Comparison of ENCODE assay signal across 8 cellular contexts in the genomic region with DNA sequence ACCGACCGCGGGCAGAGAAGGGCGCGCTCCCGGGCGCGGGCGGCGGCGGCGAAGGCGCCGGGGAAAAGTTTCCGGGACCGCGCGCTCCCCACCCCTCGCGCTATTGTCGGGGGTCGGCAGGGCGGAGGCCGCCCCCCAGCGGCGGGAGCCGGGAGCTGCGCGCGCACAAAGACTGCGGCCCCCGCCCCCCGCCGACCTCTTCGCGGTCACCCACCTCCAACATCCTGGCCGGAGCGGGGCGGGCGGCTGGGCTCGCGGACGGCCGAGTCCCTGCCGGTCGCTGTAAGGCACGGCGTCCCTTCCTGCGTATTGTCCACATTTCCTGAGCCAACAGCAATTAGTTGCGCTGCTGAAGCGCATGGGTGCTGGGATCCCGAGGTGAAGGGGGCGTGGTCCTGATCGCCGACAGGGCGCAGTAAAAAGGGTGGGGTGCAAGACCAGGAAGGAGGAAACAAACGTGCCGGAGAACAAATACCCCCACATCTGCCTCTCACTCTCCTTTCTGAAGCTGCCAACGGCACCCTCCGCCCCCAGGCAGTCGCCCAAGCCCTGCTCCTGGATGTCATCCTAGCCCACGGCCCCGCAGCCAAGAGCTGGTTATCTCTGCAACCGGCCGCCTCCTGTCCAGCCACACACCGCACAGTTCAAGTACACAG. TPM values are rescaled to one million over a fixed set of nuclear protein-coding genes. Genes with fewer than 3 reads are reported as not detected.
DNase-seq lines count a peak whose midpoint lies in the region; ATAC-seq and TF ChIP-seq lines count a peak whose summit lies in the region.

A gene with protein sequence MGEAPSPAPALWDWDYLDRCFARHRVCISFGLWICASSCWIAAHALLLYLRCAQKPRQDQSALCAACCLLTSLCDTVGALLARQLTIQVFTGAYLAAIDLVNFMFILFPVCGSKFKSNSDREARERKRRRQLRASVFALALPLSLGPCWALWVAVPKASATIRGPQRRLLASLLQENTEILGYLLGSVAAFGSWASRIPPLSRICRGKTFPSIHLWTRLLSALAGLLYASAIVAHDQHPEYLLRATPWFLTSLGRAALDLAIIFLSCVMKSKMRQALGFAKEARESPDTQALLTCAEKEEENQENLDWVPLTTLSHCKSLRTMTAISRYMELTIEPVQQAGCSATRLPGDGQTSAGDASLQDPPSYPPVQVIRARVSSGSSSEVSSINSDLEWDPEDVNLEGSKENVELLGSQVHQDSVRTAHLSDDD (minus strand): TSS at position 71 of the 656 bp plus-strand sequence. CDS start 204 bp downstream, outside the sequence.

- DNase-seq in GM06990 (ENCODE audit: extremely low read depth, insufficient read length) = peak; percentile 88
- peak; percentile 76 for DNase-seq in MM.1S
- DNase-seq in SK-N-DZ (ENCODE audit: low spot score) = peak; percentile 86
- peak; percentile 65 to 68 for DNase-seq in activated naive CD4-positive, alpha-beta T cell treated with anti-CD3 and anti-CD28 coated beads, Interleukin-2, amount 50 U/mL, for 72 hours (ENCODE audit: low spot score in 2 of 2)
- peak; percentile 85 to 91 for DNase-seq in cardiac muscle cell (ENCODE audit: low read depth in 1 of 2, low spot score in 1 of 2)
- DNase-seq in posterior cingulate gyrus = peak in 7 of 10 donors; percentile 23 to 88 (median 43)

- H3K4me1 ChIP-seq in HEK293 (ENCODE audit: control insufficient read depth, insufficient read depth, low read length) = no peaks in the 10 kb centered on the region
- H3K4me1 ChIP-seq in MM.1S (ENCODE audit: low read length) = 0 out of 2 replicates have a peak, but pooled peaks cover 3% of the 10 kb centered on the region
- H3K4me1 ChIP-seq in cardiac muscle cell (ENCODE audit: low read depth) = no peaks in the 10 kb centered on the region
- no peaks in the 10 kb centered on the region for H3K4me1 ChIP-seq in urinary bladder (ENCODE audit: insufficient read depth)

- no peak within 1 kb of the TSS for H3K27ac Mint-ChIP-seq in activated naive CD4-positive, alpha-beta T cell treated with anti-CD3 and anti-CD28 coated beads, Interleukin-2, amount 50 U/mL, for 72 hours

- H3K27me3 ChIP-seq in GM06990 (replicated peaks; ENCODE audit: control insufficient read depth, insufficient read depth, low read length) = no peaks in the 10 kb centered on the region
- H3K27me3 ChIP-seq in MM.1S (replicated peaks; ENCODE audit: insufficient read depth, low read length) = no peaks in the 10 kb centered on the region
- no peaks in the 10 kb centered on the region for H3K27me3 ChIP-seq in cardiac muscle cell

- H3K27ac ChIP-seq in HEK293 (ENCODE audit: extremely low read depth, low read depth, low read length) (peak within 1 kb of the TSS; percentile 60; the same call in 1 of the 2 replicates), MM.1S (ENCODE audit: low read length) (peak within 1 kb of the TSS; percentile 13; the same call in 1 of the 2 replicates), cardiac muscle cell (peak within 1 kb of the TSS; percentile 53), urinary bladder (ENCODE audit: low read depth) (peak within 1 kb of the TSS; percentile 72)

- H3K4me3 ChIP-seq in GM06990 (replicated peaks; ENCODE audit: low read depth, low read length) = peak within 1 kb of the TSS; percentile 68
- H3K4me3 ChIP-seq in HEK293 (ENCODE audit: low read depth, low read length) = peak within 1 kb of the TSS; percentile 73
- H3K4me3 ChIP-seq in MM.1S (ENCODE audit: low read length) = peak within 1 kb of the TSS; percentile 86
- H3K4me3 ChIP-seq in cardiac muscle cell = peak within 1 kb of the TSS; percentile 64
- peak within 1 kb of the TSS; percentile 77 for H3K4me3 ChIP-seq in urinary bladder (ENCODE audit: low read depth, low read length)

- intact Hi-C loops in posterior cingulate gyrus (cut with DNase I) = no loop called here

- peaks cover 6% of the 10 kb centered on the region for H3F3A ChIP-seq in MM.1S (ENCODE audit: insufficient read depth, low read length)

- CTCF ChIA-PET in HEK293 (lab: Yijun Ruan, JAX) = interaction anchor here (0.6 to 1.4 kb wide), 8 partner anchors 8 to 1765 kb away, joined by 3 to 4 read pairs (median 3); no protein-coding TSS in a partner anchor

- peak within 1 kb of the TSS; percentile 98 for H3K4me2 ChIP-seq in MM.1S (ENCODE audit: low read depth, low read length)

- peak within 1 kb of the TSS; percentile 54; the same call in 1 of the 2 replicates for H3K9ac ChIP-seq in MM.1S (ENCODE audit: low read length)

- H3K36me3 Mint-ChIP-seq in activated naive CD4-positive, alpha-beta T cell treated with anti-CD3 and anti-CD28 coated beads, Interleukin-2, amount 50 U/mL, for 72 hours = peaks cover 0 to 4% of the 10 kb centered on the region in 2 donors

- no peaks in the 10 kb centered on the region for H3K9me3 Mint-ChIP-seq in activated naive CD4-positive, alpha-beta T cell treated with anti-CD3 and anti-CD28 coated beads, Interleukin-2, amount 50 U/mL, for 72 hours

- no peaks in the 10 kb centered on the region for H3K9me2 ChIP-seq in MM.1S (replicated peaks; ENCODE audit: insufficient read depth, low read length)

- no peaks in the 10 kb centered on the region for H3K79me2 ChIP-seq in MM.1S (ENCODE audit: low read length)

- peak; percentile 74 to 89 for ATAC-seq in activated naive CD4-positive, alpha-beta T cell treated with anti-CD3 and anti-CD28 coated beads, Interleukin-2, amount 50 U/mL, for 72 hours

- H3K9me3 ChIP-seq in HEK293 (ENCODE audit: control insufficient read depth, insufficient read depth, low read depth, low read length) (no peaks in the 10 kb centered on the region), MM.1S (replicated peaks; ENCODE audit: insufficient read depth, low read length) (no peaks in the 10 kb centered on the region), cardiac muscle cell (ENCODE audit: low read depth) (no peaks in the 10 kb centered on the region)

- H3K36me3 ChIP-seq in GM06990 (ENCODE audit: control insufficient read depth, insufficient read depth, low read length) = no peaks in the 10 kb centered on the region; the same call in 1 of the 2 replicates
- H3K36me3 ChIP-seq in HEK293 (ENCODE audit: control insufficient read depth in 2 of 2, insufficient read depth in 1 of 2, low read length in 2 of 2) = peaks cover 0 to 14% of the 10 kb centered on the region in 2 experiments; a peak in 1 of 3 replicates
- H3K36me3 ChIP-seq in MM.1S (replicated peaks; ENCODE audit: insufficient read depth, low read length) = no peaks in the 10 kb centered on the region
- H3K36me3 ChIP-seq in cardiac muscle cell = no peaks in the 10 kb centered on the region
- H3K36me3 ChIP-seq in urinary bladder (ENCODE audit: insufficient read depth) = no peaks in the 10 kb centered on the region

- H4K20me1 ChIP-seq in MM.1S (ENCODE audit: insufficient read depth, low read length) = no peaks in the 10 kb centered on the region

- WGBS in urinary bladder = under 1% methylated on average over 66 of the region's 66 CpGs

- peak; percentile 24 for TF ChIP-seq CTCF in GM06990 (IDR thresholded peaks at IDR 0.05; ENCODE audit: insufficient read depth, low read length, poor library complexity, severe bottlenecking)
- peak; percentile 15; the same call in 1 of the 2 replicates for TF ChIP-seq CTCF in HEK293 (tag by site-specific recombination; IDR thresholded peaks at IDR 0.05)
- peak; percentile 52 for TF ChIP-seq CTCF in MM.1S (IDR thresholded peaks at IDR 0.05; ENCODE audit: low read length)
- peak; percentile 50 for TF ChIP-seq CTCF in cardiac muscle cell (IDR thresholded peaks at IDR 0.05; ENCODE audit: low read depth, low read length)

- POLR2A ChIA-PET in HEK293 (lab: Yijun Ruan, JAX) = interaction anchor here (0.5 to 1.9 kb wide), 2 partner anchors 40 to 106 kb away, joined by 3 to 4 read pairs; no protein-coding TSS in a partner anchor

- H2AFZ ChIP-seq in MM.1S (ENCODE audit: low read length) = peak within 1 kb of the TSS; percentile 94

TF ChIP-seq in HEK293, 187 proteins besides CTCF, POLR2A, EP300 and RAD21 (continues in another document):
- TF ChIP-seq, protein P1, sequence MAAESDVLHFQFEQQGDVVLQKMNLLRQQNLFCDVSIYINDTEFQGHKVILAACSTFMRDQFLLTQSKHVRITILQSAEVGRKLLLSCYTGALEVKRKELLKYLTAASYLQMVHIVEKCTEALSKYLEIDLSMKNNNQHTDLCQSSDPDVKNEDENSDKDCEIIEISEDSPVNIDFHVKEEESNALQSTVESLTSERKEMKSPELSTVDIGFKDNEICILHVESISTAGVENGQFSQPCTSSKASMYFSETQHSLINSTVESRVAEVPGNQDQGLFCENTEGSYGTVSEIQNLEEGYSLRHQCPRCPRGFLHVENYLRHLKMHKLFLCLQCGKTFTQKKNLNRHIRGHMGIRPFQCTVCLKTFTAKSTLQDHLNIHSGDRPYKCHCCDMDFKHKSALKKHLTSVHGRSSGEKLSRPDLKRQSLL (tag by site-specific recombination; IDR thresholded peaks at IDR 0.05) = peak; percentile 34; the same call in 1 of the 2 replicates
- TF ChIP-seq ZNF184 (tag by site-specific recombination; IDR thresholded peaks at IDR 0.05) (peak; percentile 13; the same call in 1 of the 2 replicates), ZNF146 (tag by site-specific recombination; IDR thresholded peaks at IDR 0.05) (peak; percentile 76)

RNA-seq across cellular contexts. Expression of the gene that starts here (rescaled TPM):
- 11.8 and 21.0 TPM in 2 replicates for polyA plus RNA-seq in SK-N-DZ (2014; cell fraction: cytosol; rRNA removed)
- 42.9 and 51.7 TPM in 2 replicates for polyA plus RNA-seq in SK-N-DZ (2014; cell fraction: nucleus; rRNA removed)
- 10 to 100 TPM in 1 of 2 donors, 1 to 10 TPM in 1; 1.6 to 10.7 TPM for total RNA-seq in activated naive CD4-positive, alpha-beta T cell treated with anti-CD3 and anti-CD28 coated beads, Interleukin-2, amount 50 U/mL, for 72 hours
- total RNA-seq in cardiac muscle cell (14.1 and 16.2 TPM in 2 replicates), urinary bladder (11.7 TPM)
- polyA plus RNA-seq in cardiac muscle cell (18.7 and 19.2 TPM in 2 replicates), urinary bladder (8.0 TPM)

Comparison
In these comparisons a context has a peak if more than half of its experiments do, and no peak if none do; other contexts are left out.
1. Peak in every context shown above with its lines: DNase-seq, ATAC-seq, H3K4me3 ChIP-seq and H3K27ac ChIP-seq.
2. H3K27ac ChIP-seq: peak in every context shown above with its lines; median percentile 72 in urinary bladder; 60 in HEK293; 53 in cardiac muscle cell; 13 in MM.1S.